Comparison of ENCODE assay signal across 14 cellular contexts in the genomic region with DNA sequence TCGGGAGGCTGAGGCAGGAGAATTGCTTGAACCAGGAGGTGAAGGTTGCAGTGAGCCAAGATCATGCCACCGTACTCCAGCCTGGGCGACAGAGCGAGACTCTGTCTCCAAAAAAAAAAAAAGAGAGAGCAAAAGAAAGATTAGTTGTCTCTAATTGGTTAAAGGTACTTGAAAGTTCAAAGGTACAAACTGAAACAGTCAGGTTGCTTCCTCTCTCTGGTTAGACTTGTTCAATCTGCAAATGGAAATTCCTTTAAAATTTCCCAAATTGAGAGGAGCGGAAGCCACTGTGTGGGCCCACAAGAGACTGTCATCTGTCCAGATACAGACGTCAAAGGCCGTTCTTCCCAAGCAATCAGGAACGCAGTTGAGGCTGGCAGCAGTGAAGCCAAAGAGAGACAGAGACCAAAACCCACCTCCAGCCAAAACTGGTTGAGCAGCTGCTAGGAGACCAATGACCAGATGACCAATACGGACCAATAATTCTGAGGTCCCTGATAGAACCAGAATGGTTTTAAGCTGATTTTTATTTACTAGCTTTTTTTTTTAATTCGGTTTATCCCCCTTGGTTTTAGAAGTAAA.
DNase-seq lines count a peak whose midpoint lies in the region; ATAC-seq, FAIRE-seq and TF ChIP-seq lines count a peak whose summit lies in the region.
"Had no signal": no experiment of that assay in that cellular context is flagged by ENCODE, and none has a peak within 500 bp of the region (broad histone marks: within the 10 kb centered on the region; RNA-seq: fewer than 3 reads in every experiment).

No MANE protein-coding gene starts in this region.

- no peaks in the 10 kb centered on the region for H3K27me3 Mint-ChIP-seq in natural killer cell (ENCODE audit: low read depth in 2 of 2)
- H3K27me3 Mint-ChIP-seq in natural killer cell treated with Interleukin-12 subunit alpha and Interleukin-12 subunit beta and Interleukin-15 and Interleukin-18, amount 100 ng/mL, for 72 hours, result no peaks in the 10 kb centered on the region
- no peaks in the 10 kb centered on the region for H3K27me3 Mint-ChIP-seq in progenitor cell of endocrine pancreas
- H3K27me3 Mint-ChIP-seq: CD4-positive, CD25-positive, alpha-beta regulatory T cell had no signal

- no peak for TF ChIP-seq POLR2A in lower leg skin (IDR thresholded peaks at IDR 0.05)

- WGBS in lower leg skin, 2 donors, result 91 to 93% methylated on average over 10 of the region's 10 CpGs

- TF ChIP-seq CTCF in natural killer cell (IDR thresholded peaks at IDR 0.05) (no peak), progenitor cell of endocrine pancreas (IDR thresholded peaks at IDR 0.05; ENCODE audit: unreplicated experiment) (no peak), lower leg skin (IDR thresholded peaks at IDR 0.05) (no peak)

- H3K36me3 Mint-ChIP-seq in natural killer cell (peaks cover 32% of the 10 kb centered on the region), progenitor cell of endocrine pancreas (ENCODE audit: insufficient read depth) (peaks cover 13% of the 10 kb centered on the region)
- H3K36me3 Mint-ChIP-seq in natural killer cell treated with Interleukin-12 subunit alpha and Interleukin-12 subunit beta and Interleukin-15 and Interleukin-18, amount 100 ng/mL, for 72 hours, result peaks cover 30% of the 10 kb centered on the region

- peak; percentile 40 for FAIRE-seq in urothelium cell line (lab: Jason Lieb, UNC)
- FAIRE-seq: H54 had no signal

- intact Hi-C loops in natural killer cell (cut with micrococcal nuclease) (no loop called here), lower leg skin (cut with DNase I; ENCODE audit: low total_unique reads) (no loop called here)

- H3K9me3 Mint-ChIP-seq in natural killer cell (no peaks in the 10 kb centered on the region), progenitor cell of endocrine pancreas (ENCODE audit: low read depth) (no peaks in the 10 kb centered on the region)
- H3K9me3 Mint-ChIP-seq in natural killer cell treated with Interleukin-12 subunit alpha and Interleukin-12 subunit beta and Interleukin-15 and Interleukin-18, amount 100 ng/mL, for 72 hours, result no peaks in the 10 kb centered on the region
- H3K9me3 Mint-ChIP-seq: CD4-positive, CD25-positive, alpha-beta regulatory T cell had no signal

- H3K4me3 Mint-ChIP-seq in natural killer cell, result no peak overlapping the region
- H3K4me3 Mint-ChIP-seq in natural killer cell treated with Interleukin-12 subunit alpha and Interleukin-12 subunit beta and Interleukin-15 and Interleukin-18, amount 100 ng/mL, for 72 hours, result no peak overlapping the region
- no peak overlapping the region for H3K4me3 Mint-ChIP-seq in progenitor cell of endocrine pancreas (ENCODE audit: low read depth)
- H3K4me3 Mint-ChIP-seq: CD4-positive, CD25-positive, alpha-beta regulatory T cell had no signal

- no peak overlapping the region for H3K4me3 ChIP-seq in lower leg skin (ENCODE audit: low read depth, poor library complexity, severe bottlenecking)
- H3K4me3 ChIP-seq: BLaER1 treated with 17β-estradiol and CSF1 and Interleukin-3, amounts not matched to agents 10 nM and 100 nM; GM23248 had no signal

- peaks cover 1 to 7% of the 10 kb centered on the region in 2 donors for H3K4me1 Mint-ChIP-seq in natural killer cell
- peaks cover 10 to 20% of the 10 kb centered on the region in 2 donors for H3K4me1 Mint-ChIP-seq in natural killer cell treated with Interleukin-12 subunit alpha and Interleukin-12 subunit beta and Interleukin-15 and Interleukin-18, amount 100 ng/mL, for 72 hours (ENCODE audit: low read depth in 2 of 2)
- H3K4me1 Mint-ChIP-seq in progenitor cell of endocrine pancreas (ENCODE audit: low read depth), result peaks cover 23% of the 10 kb centered on the region

- ATAC-seq in natural killer cell (no peak), left lobe of liver (peak; percentile 43)
- no peak for ATAC-seq in natural killer cell treated with Interleukin-12 subunit alpha and Interleukin-12 subunit beta and Interleukin-15 and Interleukin-18, amount 100 ng/mL, for 72 hours

- DNase-seq in natural killer cell (no peak), left lobe of liver (ENCODE audit: low spot score) (peak; percentile 81), progenitor cell of endocrine pancreas (ENCODE audit: low spot score, unreplicated experiment) (no peak), urothelium cell line (ENCODE audit: low spot score) (no peak), lower leg skin (ENCODE audit: low spot score in 2 of 2) (no peak)
- DNase-seq in natural killer cell treated with Interleukin-12 subunit alpha and Interleukin-12 subunit beta and Interleukin-15 and Interleukin-18, amount 100 ng/mL, for 72 hours (ENCODE audit: low spot score), result no peak
- DNase-seq in stimulated activated CD4-positive, alpha-beta T cell treated with anti-CD3 and anti-CD28 coated beads, Interleukin-12 subunit alpha, Interleukin-12 subunit beta, amount 100 ng/mL, for 4 hours, result no peak
- no peak for DNase-seq in stimulated activated CD4-positive, alpha-beta T cell treated with anti-CD3 and anti-CD28 coated beads, Interleukin-2, amount 100 ng/mL, for 24 hours
- DNase-seq: ACHN; CD4-positive, CD25-positive, alpha-beta regulatory T cell; DMS 273 treated with DMSO at 0.1 percent for 48 hours had no signal

- H3K27ac Mint-ChIP-seq in natural killer cell, result peak overlapping the region; percentile 16 to 51
- H3K27ac Mint-ChIP-seq in natural killer cell treated with Interleukin-12 subunit alpha and Interleukin-12 subunit beta and Interleukin-15 and Interleukin-18, amount 100 ng/mL, for 72 hours, result peak overlapping the region in 1 of 2 donors; percentile 23
- peak overlapping the region; percentile 77 for H3K27ac Mint-ChIP-seq in progenitor cell of endocrine pancreas
